ENCODE assay signal across 33 cellular contexts in genomic region chr2:44886409-44886808, GRCh38. TPM values are rescaled to one million over a fixed set of nuclear protein-coding genes. Genes with fewer than 3 reads are reported as not detected.
"Had no signal": no experiment of that assay in that cellular context is flagged by ENCODE, and none has a peak within 500 bp of the region (broad histone marks: within the 10 kb centered on the region; RNA-seq: fewer than 3 reads in every experiment).

No MANE protein-coding gene starts in this region.

- H3K27me3 ChIP-seq: thyroid gland had no signal

- H3K9me3 Mint-ChIP-seq: activated naive CD8-positive, alpha-beta T cell treated with anti-CD3 and anti-CD28 coated beads, Interleukin-2, amount 50 U/mL, for 24 hours; T-cell had no signal

- H3K36me3 Mint-ChIP-seq: brain; mesothelial cell of epicardium; natural killer cell treated with Interleukin-12 subunit alpha and Interleukin-12 subunit beta and Interleukin-15 and Interleukin-18, amount 100 ng/mL, for 72 hours; T-cell had no signal

- H3K4me3 Mint-ChIP-seq: activated CD4-positive, alpha-beta memory T cell treated with anti-CD3 and anti-CD28 coated beads, Interleukin-2, amount 10 ng/mL, durations not matched to agents 7 days and 5 days; activated CD4-positive, alpha-beta T cell treated with anti-CD3 and anti-CD28 coated beads, Interleukin-2, amount 10 ng/mL, durations not matched to agents 24 days and 14 days; activated naive CD8-positive, alpha-beta T cell treated with anti-CD3 and anti-CD28 coated beads, Interleukin-2, amount 50 U/mL, for 24 hours; brain; mesothelial cell of epicardium; natural killer cell treated with Interleukin-12 subunit alpha and Interleukin-12 subunit beta and Interleukin-15 and Interleukin-18, amount 100 ng/mL, for 72 hours; stimulated activated naive CD8-positive, alpha-beta T cell treated with anti-CD3 and anti-CD28 coated beads, Interleukin-15, Interleukin-2, amounts not matched to agents 100 ng/mL and 50 ng/mL, for 24 hours; T-cell; T-helper 2 cell treated with Interferon-gamma antibody and Interleukin-4, amounts not matched to agents 5 μg/mL and 100 μg/mL, for 36 hours had no signal

- H3K9me3 ChIP-seq: gastrocnemius medialis, left ventricle myocardium inferior, psoas muscle, thyroid gland had no signal

- H3K4me1 ChIP-seq: gastrocnemius medialis, left ventricle myocardium inferior, psoas muscle, thyroid gland had no signal

- DNase-seq: activated CD4-positive, alpha-beta memory T cell treated with anti-CD3 and anti-CD28 coated beads, Interleukin-2, amount 10 ng/mL, durations not matched to agents 7 days and 5 days; activated CD4-positive, alpha-beta T cell treated with anti-CD3 and anti-CD28 coated beads, Interleukin-2, amount 10 ng/mL, durations not matched to agents 24 days and 14 days; activated effector memory CD4-positive, alpha-beta T cell treated with anti-CD3 and anti-CD28 coated beads, Interleukin-2, amount 50 U/mL, for 16 hours; activated naive CD4-positive, alpha-beta T cell treated with anti-CD3 and anti-CD28 coated beads, Interleukin-2, amount 50 U/mL, for 16 hours; activated naive CD8-positive, alpha-beta T cell treated with anti-CD3 and anti-CD28 coated beads, Interleukin-2, amount 50 U/mL, for 24 hours; activated T-cell treated with anti-CD3 and anti-CD28 coated beads for 4 hours; anterior cingulate cortex; central memory CD4-positive, alpha-beta T cell; dermis blood vessel endothelial cell; effector memory CD4-positive, alpha-beta T cell; gastrocnemius medialis; hippocampal formation; left ventricle myocardium inferior; mammary epithelial cell; psoas muscle; right cardiac atrium; stimulated activated CD4-positive, alpha-beta T cell treated with anti-CD3 and anti-CD28 coated beads, Interleukin-12 subunit alpha, Interleukin-12 subunit beta, amount 100 ng/mL, for 4 hours; stimulated activated CD4-positive, alpha-beta T cell treated with anti-CD3 and anti-CD28 coated beads, Interleukin-4, amount 100 ng/mL, for 4 hours; substantia nigra; T-cell; thyroid gland had no signal

- ATAC-seq: activated CD4-positive, CD25-positive, alpha-beta regulatory T cell treated with anti-CD3 and anti-CD28 coated beads, Interleukin-2, amount 50 U/mL, for 24 hours; activated naive CD8-positive, alpha-beta T cell treated with anti-CD3 and anti-CD28 coated beads, Interleukin-2, amount 50 U/mL, for 24 hours; esophagus mucosa; gastrocnemius medialis; natural killer cell treated with Interleukin-12 subunit alpha and Interleukin-12 subunit beta and Interleukin-15 and Interleukin-18, amount 100 ng/mL, for 72 hours; psoas muscle; right cardiac atrium; T-cell had no signal

- H3K27ac ChIP-seq: gastrocnemius medialis, left ventricle myocardium inferior, psoas muscle, thyroid gland, VCaP had no signal

- H3K4me3 ChIP-seq: gastrocnemius medialis, left ventricle myocardium inferior, psoas muscle, thyroid gland had no signal

- FAIRE-seq: endothelial cell of umbilical vein had no signal

- H3K4me1 Mint-ChIP-seq: activated CD4-positive, alpha-beta memory T cell treated with anti-CD3 and anti-CD28 coated beads, Interleukin-2, amount 10 ng/mL, durations not matched to agents 7 days and 5 days; activated CD4-positive, alpha-beta T cell treated with anti-CD3 and anti-CD28 coated beads, Interleukin-2, amount 10 ng/mL, durations not matched to agents 24 days and 14 days; activated naive CD8-positive, alpha-beta T cell treated with anti-CD3 and anti-CD28 coated beads, Interleukin-2, amount 50 U/mL, for 24 hours; brain; mesothelial cell of epicardium; T-cell had no signal

- H3K36me3 ChIP-seq: gastrocnemius medialis, left ventricle myocardium inferior, thyroid gland had no signal

- H3K27ac Mint-ChIP-seq: activated CD4-positive, alpha-beta memory T cell treated with anti-CD3 and anti-CD28 coated beads, Interleukin-2, amount 10 ng/mL, durations not matched to agents 7 days and 5 days; activated CD4-positive, alpha-beta T cell treated with anti-CD3 and anti-CD28 coated beads, Interleukin-2, amount 10 ng/mL, durations not matched to agents 24 days and 14 days; activated naive CD8-positive, alpha-beta T cell treated with anti-CD3 and anti-CD28 coated beads, Interleukin-2, amount 50 U/mL, for 24 hours; brain; mesothelial cell of epicardium; natural killer cell treated with Interleukin-12 subunit alpha and Interleukin-12 subunit beta and Interleukin-15 and Interleukin-18, amount 100 ng/mL, for 72 hours; stimulated activated naive CD8-positive, alpha-beta T cell treated with anti-CD3 and anti-CD28 coated beads, Interleukin-15, Interleukin-2, amounts not matched to agents 100 ng/mL and 50 ng/mL, for 24 hours; T-cell; T-helper 2 cell treated with Interferon-gamma antibody and Interleukin-4, amounts not matched to agents 5 μg/mL and 100 μg/mL, for 36 hours had no signal

RNA-seq across cellular contexts. Expression of gene SIX3, which starts 55.1 kb away (rescaled TPM):
- total RNA-seq: activated CD4-positive, alpha-beta T cell treated with anti-CD3 and anti-CD28 coated beads, Interleukin-2, amount 10 ng/mL, durations not matched to agents 24 days and 14 days; dermis blood vessel endothelial cell; endothelial cell of umbilical vein; esophagus mucosa; gastrocnemius medialis; left ventricle myocardium inferior; mammary epithelial cell; mesothelial cell of epicardium; natural killer cell treated with Interleukin-12 subunit alpha and Interleukin-12 subunit beta and Interleukin-15 and Interleukin-18, amount 100 ng/mL, for 72 hours; osteocyte; right cardiac atrium; skeletal muscle tissue; thyroid gland; ureter had no signal
- polyA plus RNA-seq: endothelial cell of umbilical vein, mammary epithelial cell, right cardiac atrium had no signal
